In the genomic region with DNA sequence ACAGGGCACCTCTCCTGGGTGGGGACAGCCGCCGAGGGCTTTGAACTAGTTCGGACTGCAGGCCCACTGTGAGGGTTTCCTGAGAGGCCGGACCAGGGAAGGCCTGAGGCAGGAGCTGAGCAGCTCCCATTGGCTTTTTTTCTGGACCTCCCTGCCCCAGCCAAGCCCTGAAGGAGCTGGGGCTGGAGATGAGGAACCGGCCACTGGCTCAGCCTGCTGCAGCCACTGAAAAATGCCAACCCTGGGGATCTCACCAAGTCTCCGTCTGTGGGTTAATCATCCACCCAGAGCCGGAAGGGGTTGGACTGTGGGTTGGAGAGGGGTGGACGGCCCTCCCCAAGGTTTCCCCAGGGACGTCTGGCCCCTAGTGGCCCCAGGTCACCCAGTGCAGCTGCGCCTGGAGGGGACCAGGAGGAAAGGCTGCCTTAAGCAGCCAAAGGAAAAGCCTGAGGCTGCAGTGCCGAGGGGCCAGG, we compare ENCODE assay signal across 1 cellular context.
A peak's percentile ranks its signal among the peaks of the same experiment; 100 is the strongest.
TF ChIP-seq lines count a peak whose summit lies in the region.

No MANE protein-coding gene starts in this region.

TF ChIP-seq in HepG2, 621 proteins besides CTCF, POLR2A, EP300 and RAD21 (continues in another document):
- TF ChIP-seq ZNF383 (CRISPR knock-in tag; IDR thresholded peaks at IDR 0.05; ENCODE audit: borderline replicate concordance) = no peak
- 0 out of 2 replicates have a peak, but pooled peaks have one; percentile 21 for TF ChIP-seq MEIS2 (CRISPR knock-in tag; IDR thresholded peaks at IDR 0.05)
- TF ChIP-seq, protein P1, sequence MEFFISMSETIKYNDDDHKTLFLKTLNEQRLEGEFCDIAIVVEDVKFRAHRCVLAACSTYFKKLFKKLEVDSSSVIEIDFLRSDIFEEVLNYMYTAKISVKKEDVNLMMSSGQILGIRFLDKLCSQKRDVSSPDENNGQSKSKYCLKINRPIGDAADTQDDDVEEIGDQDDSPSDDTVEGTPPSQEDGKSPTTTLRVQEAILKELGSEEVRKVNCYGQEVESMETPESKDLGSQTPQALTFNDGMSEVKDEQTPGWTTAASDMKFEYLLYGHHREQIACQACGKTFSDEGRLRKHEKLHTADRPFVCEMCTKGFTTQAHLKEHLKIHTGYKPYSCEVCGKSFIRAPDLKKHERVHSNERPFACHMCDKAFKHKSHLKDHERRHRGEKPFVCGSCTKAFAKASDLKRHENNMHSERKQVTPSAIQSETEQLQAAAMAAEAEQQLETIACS (CRISPR knock-in tag; IDR thresholded peaks at IDR 0.05) = 0 out of 2 replicates have a peak, but pooled peaks have one; percentile 31
- TF ChIP-seq, protein P2, sequence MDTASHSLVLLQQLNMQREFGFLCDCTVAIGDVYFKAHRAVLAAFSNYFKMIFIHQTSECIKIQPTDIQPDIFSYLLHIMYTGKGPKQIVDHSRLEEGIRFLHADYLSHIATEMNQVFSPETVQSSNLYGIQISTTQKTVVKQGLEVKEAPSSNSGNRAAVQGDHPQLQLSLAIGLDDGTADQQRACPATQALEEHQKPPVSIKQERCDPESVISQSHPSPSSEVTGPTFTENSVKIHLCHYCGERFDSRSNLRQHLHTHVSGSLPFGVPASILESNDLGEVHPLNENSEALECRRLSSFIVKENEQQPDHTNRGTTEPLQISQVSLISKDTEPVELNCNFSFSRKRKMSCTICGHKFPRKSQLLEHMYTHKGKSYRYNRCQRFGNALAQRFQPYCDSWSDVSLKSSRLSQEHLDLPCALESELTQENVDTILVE (CRISPR knock-in tag; IDR thresholded peaks at IDR 0.05) = no peak; the same call in 1 of the 2 replicates
- TF ChIP-seq, protein P3, sequence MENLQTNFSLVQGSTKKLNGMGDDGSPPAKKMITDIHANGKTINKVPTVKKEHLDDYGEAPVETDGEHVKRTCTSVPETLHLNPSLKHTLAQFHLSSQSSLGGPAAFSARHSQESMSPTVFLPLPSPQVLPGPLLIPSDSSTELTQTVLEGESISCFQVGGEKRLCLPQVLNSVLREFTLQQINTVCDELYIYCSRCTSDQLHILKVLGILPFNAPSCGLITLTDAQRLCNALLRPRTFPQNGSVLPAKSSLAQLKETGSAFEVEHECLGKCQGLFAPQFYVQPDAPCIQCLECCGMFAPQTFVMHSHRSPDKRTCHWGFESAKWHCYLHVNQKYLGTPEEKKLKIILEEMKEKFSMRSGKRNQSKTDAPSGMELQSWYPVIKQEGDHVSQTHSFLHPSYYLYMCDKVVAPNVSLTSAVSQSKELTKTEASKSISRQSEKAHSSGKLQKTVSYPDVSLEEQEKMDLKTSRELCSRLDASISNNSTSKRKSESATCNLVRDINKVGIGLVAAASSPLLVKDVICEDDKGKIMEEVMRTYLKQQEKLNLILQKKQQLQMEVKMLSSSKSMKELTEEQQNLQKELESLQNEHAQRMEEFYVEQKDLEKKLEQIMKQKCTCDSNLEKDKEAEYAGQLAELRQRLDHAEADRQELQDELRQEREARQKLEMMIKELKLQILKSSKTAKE (CRISPR knock-in tag; IDR thresholded peaks at IDR 0.05; ENCODE audit: borderline replicate concordance) = peak; percentile 58; the same call in 1 of the 2 replicates
- TF ChIP-seq, protein P4, sequence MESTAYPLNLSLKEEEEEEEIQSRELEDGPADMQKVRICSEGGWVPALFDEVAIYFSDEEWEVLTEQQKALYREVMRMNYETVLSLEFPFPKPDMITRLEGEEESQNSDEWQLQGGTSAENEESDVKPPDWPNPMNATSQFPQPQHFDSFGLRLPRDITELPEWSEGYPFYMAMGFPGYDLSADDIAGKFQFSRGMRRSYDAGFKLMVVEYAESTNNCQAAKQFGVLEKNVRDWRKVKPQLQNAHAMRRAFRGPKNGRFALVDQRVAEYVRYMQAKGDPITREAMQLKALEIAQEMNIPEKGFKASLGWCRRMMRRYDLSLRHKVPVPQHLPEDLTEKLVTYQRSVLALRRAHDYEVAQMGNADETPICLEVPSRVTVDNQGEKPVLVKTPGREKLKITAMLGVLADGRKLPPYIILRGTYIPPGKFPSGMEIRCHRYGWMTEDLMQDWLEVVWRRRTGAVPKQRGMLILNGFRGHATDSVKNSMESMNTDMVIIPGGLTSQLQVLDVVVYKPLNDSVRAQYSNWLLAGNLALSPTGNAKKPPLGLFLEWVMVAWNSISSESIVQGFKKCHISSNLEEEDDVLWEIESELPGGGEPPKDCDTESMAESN (CRISPR knock-in tag; conservative IDR thresholded peaks at IDR 0.05) = peak; percentile 53; the same call in 1 of the 2 replicates
- no peak for TF ChIP-seq ZNF292 (CRISPR knock-in tag; IDR thresholded peaks at IDR 0.05; ENCODE audit: borderline replicate concordance, low read depth)
- peak; percentile 64; the same call in 1 of the 2 replicates for TF ChIP-seq SIN3A (IDR thresholded peaks at IDR 0.05; ENCODE audit: borderline replicate concordance, low read depth, low read length)
- TF ChIP-seq, protein P5, sequence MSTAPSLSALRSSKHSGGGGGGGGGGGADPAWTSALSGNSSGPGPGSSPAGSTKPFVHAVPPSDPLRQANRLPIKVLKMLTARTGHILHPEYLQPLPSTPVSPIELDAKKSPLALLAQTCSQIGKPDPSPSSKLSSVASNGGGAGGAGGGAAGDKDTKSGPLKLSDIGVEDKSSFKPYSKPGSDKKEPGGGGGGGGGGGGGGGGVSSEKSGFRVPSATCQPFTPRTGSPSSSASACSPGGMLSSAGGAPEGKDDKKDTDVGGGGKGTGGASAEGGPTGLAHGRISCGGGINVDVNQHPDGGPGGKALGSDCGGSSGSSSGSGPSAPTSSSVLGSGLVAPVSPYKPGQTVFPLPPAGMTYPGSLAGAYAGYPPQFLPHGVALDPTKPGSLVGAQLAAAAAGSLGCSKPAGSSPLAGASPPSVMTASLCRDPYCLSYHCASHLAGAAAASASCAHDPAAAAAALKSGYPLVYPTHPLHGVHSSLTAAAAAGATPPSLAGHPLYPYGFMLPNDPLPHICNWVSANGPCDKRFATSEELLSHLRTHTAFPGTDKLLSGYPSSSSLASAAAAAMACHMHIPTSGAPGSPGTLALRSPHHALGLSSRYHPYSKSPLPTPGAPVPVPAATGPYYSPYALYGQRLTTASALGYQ (CRISPR knock-in tag; IDR thresholded peaks at IDR 0.05) = 0 out of 2 replicates have a peak, but pooled peaks have one; percentile 25
- no peak for TF ChIP-seq GFI1 (CRISPR knock-in tag; IDR thresholded peaks at IDR 0.05; ENCODE audit: borderline replicate concordance)
- TF ChIP-seq HOXD1 (CRISPR knock-in tag; IDR thresholded peaks at IDR 0.05) = peak; percentile 34; the same call in 1 of the 2 replicates
- 0 out of 2 replicates have a peak, but pooled peaks have one; percentile 34 for TF ChIP-seq KDM6A (CRISPR knock-in tag; IDR thresholded peaks at IDR 0.05; ENCODE audit: low read depth)
- TF ChIP-seq CBX2 (IDR thresholded peaks at IDR 0.05; ENCODE audit: low read depth, low read length) = no peak
- TF ChIP-seq CBX2 (CRISPR knock-in tag; IDR thresholded peaks at IDR 0.05; ENCODE audit: low read depth) = no peak
- TF ChIP-seq ZNF883 (CRISPR knock-in tag; IDR thresholded peaks at IDR 0.05; ENCODE audit: not compliant biosample characterization) = peak; percentile 10
- TF ChIP-seq XRCC5 (optimal IDR thresholded peaks at IDR 0.05; ENCODE audit: low read length) = peak; percentile 87
- peak; percentile 69 for TF ChIP-seq NR2C2 (CRISPR knock-in tag; IDR thresholded peaks at IDR 0.05; ENCODE audit: borderline replicate concordance)
- TF ChIP-seq NR2F6 (IDR thresholded peaks at IDR 0.05) = peak; percentile 42; the same call in 1 of the 2 replicates
- peak; percentile 80 for TF ChIP-seq NR2F6 (CRISPR knock-in tag; IDR thresholded peaks at IDR 0.05)
- TF ChIP-seq ELF3 (CRISPR knock-in tag; IDR thresholded peaks at IDR 0.05) = peak; percentile 71
- peak; percentile 69; the same call in 1 of the 2 replicates for TF ChIP-seq TBX2 (CRISPR knock-in tag; IDR thresholded peaks at IDR 0.05; ENCODE audit: borderline replicate concordance)
- TF ChIP-seq, protein P6, sequence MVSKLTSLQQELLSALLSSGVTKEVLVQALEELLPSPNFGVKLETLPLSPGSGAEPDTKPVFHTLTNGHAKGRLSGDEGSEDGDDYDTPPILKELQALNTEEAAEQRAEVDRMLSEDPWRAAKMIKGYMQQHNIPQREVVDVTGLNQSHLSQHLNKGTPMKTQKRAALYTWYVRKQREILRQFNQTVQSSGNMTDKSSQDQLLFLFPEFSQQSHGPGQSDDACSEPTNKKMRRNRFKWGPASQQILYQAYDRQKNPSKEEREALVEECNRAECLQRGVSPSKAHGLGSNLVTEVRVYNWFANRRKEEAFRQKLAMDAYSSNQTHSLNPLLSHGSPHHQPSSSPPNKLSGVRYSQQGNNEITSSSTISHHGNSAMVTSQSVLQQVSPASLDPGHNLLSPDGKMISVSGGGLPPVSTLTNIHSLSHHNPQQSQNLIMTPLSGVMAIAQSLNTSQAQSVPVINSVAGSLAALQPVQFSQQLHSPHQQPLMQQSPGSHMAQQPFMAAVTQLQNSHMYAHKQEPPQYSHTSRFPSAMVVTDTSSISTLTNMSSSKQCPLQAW (CRISPR knock-in tag; IDR thresholded peaks at IDR 0.05) = peak; percentile 100
- no peak for TF ChIP-seq SRSF4 (IDR thresholded peaks at IDR 0.05; ENCODE audit: low read depth, low read length, poor library complexity, severe bottlenecking)
- TF ChIP-seq YEATS2 (CRISPR knock-in tag; IDR thresholded peaks at IDR 0.05; ENCODE audit: borderline replicate concordance) = peak; percentile 48; the same call in 1 of the 2 replicates
- no peak for TF ChIP-seq JUN (CRISPR knock-in tag; IDR thresholded peaks at IDR 0.05)
- TF ChIP-seq ZNF331 (CRISPR knock-in tag; IDR thresholded peaks at IDR 0.05) = peak; percentile 21; the same call in 1 of the 2 replicates
- TF ChIP-seq, protein P7, sequence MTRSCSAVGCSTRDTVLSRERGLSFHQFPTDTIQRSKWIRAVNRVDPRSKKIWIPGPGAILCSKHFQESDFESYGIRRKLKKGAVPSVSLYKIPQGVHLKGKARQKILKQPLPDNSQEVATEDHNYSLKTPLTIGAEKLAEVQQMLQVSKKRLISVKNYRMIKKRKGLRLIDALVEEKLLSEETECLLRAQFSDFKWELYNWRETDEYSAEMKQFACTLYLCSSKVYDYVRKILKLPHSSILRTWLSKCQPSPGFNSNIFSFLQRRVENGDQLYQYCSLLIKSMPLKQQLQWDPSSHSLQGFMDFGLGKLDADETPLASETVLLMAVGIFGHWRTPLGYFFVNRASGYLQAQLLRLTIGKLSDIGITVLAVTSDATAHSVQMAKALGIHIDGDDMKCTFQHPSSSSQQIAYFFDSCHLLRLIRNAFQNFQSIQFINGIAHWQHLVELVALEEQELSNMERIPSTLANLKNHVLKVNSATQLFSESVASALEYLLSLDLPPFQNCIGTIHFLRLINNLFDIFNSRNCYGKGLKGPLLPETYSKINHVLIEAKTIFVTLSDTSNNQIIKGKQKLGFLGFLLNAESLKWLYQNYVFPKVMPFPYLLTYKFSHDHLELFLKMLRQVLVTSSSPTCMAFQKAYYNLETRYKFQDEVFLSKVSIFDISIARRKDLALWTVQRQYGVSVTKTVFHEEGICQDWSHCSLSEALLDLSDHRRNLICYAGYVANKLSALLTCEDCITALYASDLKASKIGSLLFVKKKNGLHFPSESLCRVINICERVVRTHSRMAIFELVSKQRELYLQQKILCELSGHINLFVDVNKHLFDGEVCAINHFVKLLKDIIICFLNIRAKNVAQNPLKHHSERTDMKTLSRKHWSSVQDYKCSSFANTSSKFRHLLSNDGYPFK (CRISPR knock-in tag; IDR thresholded peaks at IDR 0.05; ENCODE audit: borderline replicate concordance) = peak; percentile 56; the same call in 1 of the 2 replicates
- 0 out of 2 replicates have a peak, but pooled peaks have one; percentile 27 for TF ChIP-seq ZSCAN12 (CRISPR knock-in tag; IDR thresholded peaks at IDR 0.05)
- TF ChIP-seq ZNF75D (CRISPR knock-in tag; IDR thresholded peaks at IDR 0.05; ENCODE audit: borderline replicate concordance) = no peak
- peak; percentile 35; the same call in 1 of the 2 replicates for TF ChIP-seq SALL1 (CRISPR knock-in tag; IDR thresholded peaks at IDR 0.05)
- peak; percentile 30 for TF ChIP-seq AGO2 (optimal IDR thresholded peaks at IDR 0.05; ENCODE audit: low read depth, low read length)
- TF ChIP-seq ZC3H13 (CRISPR knock-in tag; IDR thresholded peaks at IDR 0.05) = no peak
- TF ChIP-seq ATF7-NPFF (CRISPR knock-in tag; IDR thresholded peaks at IDR 0.05; ENCODE audit: low read depth) = 0 out of 2 replicates have a peak, but pooled peaks have one; percentile 44
- peak; percentile 92 for TF ChIP-seq SKI (IDR thresholded peaks at IDR 0.05; ENCODE audit: partially characterized antibody)
- TF ChIP-seq, protein P8, sequence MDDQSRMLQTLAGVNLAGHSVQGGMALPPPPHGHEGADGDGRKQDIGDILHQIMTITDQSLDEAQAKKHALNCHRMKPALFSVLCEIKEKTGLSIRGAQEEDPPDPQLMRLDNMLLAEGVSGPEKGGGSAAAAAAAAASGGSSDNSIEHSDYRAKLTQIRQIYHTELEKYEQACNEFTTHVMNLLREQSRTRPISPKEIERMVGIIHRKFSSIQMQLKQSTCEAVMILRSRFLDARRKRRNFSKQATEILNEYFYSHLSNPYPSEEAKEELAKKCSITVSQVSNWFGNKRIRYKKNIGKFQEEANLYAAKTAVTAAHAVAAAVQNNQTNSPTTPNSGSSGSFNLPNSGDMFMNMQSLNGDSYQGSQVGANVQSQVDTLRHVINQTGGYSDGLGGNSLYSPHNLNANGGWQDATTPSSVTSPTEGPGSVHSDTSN (CRISPR knock-in tag; IDR thresholded peaks at IDR 0.05; ENCODE audit: borderline replicate concordance) = no peak
- TF ChIP-seq, protein P9, sequence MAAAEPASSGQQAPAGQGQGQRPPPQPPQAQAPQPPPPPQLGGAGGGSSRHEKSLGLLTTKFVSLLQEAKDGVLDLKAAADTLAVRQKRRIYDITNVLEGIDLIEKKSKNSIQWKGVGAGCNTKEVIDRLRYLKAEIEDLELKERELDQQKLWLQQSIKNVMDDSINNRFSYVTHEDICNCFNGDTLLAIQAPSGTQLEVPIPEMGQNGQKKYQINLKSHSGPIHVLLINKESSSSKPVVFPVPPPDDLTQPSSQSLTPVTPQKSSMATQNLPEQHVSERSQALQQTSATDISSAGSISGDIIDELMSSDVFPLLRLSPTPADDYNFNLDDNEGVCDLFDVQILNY (CRISPR knock-in tag; conservative IDR thresholded peaks at IDR 0.05) = no peak
- TF ChIP-seq BHLHE40 (IDR thresholded peaks at IDR 0.05; ENCODE audit: low read length) = no peak
- TF ChIP-seq SMAD3 (CRISPR knock-in tag; IDR thresholded peaks at IDR 0.05) = 0 out of 2 replicates have a peak, but pooled peaks have one; percentile 28
- peak; percentile 20; the same call in 1 of the 2 replicates for TF ChIP-seq ZNF572 (CRISPR knock-in tag; IDR thresholded peaks at IDR 0.05)
- TF ChIP-seq, protein P10, sequence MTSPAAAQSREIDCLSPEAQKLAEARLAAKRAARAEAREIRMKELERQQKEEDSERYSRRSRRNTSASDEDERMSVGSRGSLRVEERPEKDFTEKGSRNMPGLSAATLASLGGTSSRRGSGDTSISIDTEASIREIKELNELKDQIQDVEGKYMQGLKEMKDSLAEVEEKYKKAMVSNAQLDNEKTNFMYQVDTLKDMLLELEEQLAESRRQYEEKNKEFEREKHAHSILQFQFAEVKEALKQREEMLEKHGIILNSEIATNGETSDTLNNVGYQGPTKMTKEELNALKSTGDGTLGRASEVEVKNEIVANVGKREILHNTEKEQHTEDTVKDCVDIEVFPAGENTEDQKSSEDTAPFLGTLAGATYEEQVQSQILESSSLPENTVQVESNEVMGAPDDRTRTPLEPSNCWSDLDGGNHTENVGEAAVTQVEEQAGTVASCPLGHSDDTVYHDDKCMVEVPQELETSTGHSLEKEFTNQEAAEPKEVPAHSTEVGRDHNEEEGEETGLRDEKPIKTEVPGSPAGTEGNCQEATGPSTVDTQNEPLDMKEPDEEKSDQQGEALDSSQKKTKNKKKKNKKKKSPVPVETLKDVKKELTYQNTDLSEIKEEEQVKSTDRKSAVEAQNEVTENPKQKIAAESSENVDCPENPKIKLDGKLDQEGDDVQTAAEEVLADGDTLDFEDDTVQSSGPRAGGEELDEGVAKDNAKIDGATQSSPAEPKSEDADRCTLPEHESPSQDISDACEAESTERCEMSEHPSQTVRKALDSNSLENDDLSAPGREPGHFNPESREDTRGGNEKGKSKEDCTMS (CRISPR knock-in tag; conservative IDR thresholded peaks at IDR 0.05) = no peak
- peak; percentile 31; the same call in 1 of the 2 replicates for TF ChIP-seq IRF2 (CRISPR knock-in tag; IDR thresholded peaks at IDR 0.05)
- TF ChIP-seq NFE2L1 (CRISPR knock-in tag; IDR thresholded peaks at IDR 0.05; ENCODE audit: borderline replicate concordance) = no peak
